ENCODE assay signal across 9 cellular contexts in genomic region chr2:19955544-19956422, GRCh38. TPM values are rescaled to one million over a fixed set of nuclear protein-coding genes. Genes with fewer than 3 reads are reported as not detected.
A peak's percentile ranks its signal among the peaks of the same experiment; 100 is the strongest.
DNase-seq lines count a peak whose midpoint lies in the region; ATAC-seq and TF ChIP-seq lines count a peak whose summit lies in the region.
"Had no signal": no experiment of that assay in that cellular context is flagged by ENCODE, and none has a peak within 500 bp of the region (broad histone marks: within the 10 kb centered on the region; RNA-seq: fewer than 3 reads in every experiment).

No MANE protein-coding gene starts in this region.

- H3K27me3 ChIP-seq in esophagus squamous epithelium: no peaks in the 10 kb centered on the region
- H3K27me3 ChIP-seq in tibial nerve: no peaks in the 10 kb centered on the region

- no peak for TF ChIP-seq POLR2A in esophagus squamous epithelium (IDR thresholded peaks at IDR 0.05)
- TF ChIP-seq POLR2A in tibial nerve (IDR thresholded peaks at IDR 0.05): no peak

- no peak for TF ChIP-seq EP300 in tibial nerve (IDR thresholded peaks at IDR 0.05)

- H3K27me3 Mint-ChIP-seq in natural killer cell (ENCODE audit: low read depth in 2 of 2): no peaks in the 10 kb centered on the region
- H3K27me3 Mint-ChIP-seq: activated naive CD4-positive, alpha-beta T cell treated with anti-CD3 and anti-CD28 coated beads, Interleukin-2, amount 50 U/mL, for 24 hours had no signal

- H3K27ac ChIP-seq in esophagus squamous epithelium (no peak overlapping the region), tibial nerve (no peak overlapping the region)

- 49% methylated on average over 6 of the region's 6 CpGs for WGBS in esophagus squamous epithelium, 2 donors
- 55 to 61% methylated on average over 6 of the region's 6 CpGs for WGBS in tibial nerve, 2 donors

- no peaks in the 10 kb centered on the region for H3K36me3 Mint-ChIP-seq in natural killer cell

- peak; percentile 78 for DNase-seq in D341Med (ENCODE audit: low spot score)
- DNase-seq in NCI-H748 treated with DMSO at 0.1 percent for 48 hours (lab: John Stamatoyannopoulos, UW): peak; percentile 29
- DNase-seq in activated T-cell treated with anti-CD3 and anti-CD28 coated beads for 48 hours (ENCODE audit: low read depth): peak; percentile 7
- no peak for DNase-seq in esophagus squamous epithelium (lab: John Stamatoyannopoulos, UW)
- peak; percentile 17 for DNase-seq in natural killer cell
- peak in 1 of 2 donors; percentile 24 for DNase-seq in tibial nerve (ENCODE audit: low spot score in 2 of 2)

- H3K9me3 Mint-ChIP-seq in natural killer cell: no peaks in the 10 kb centered on the region
- H3K9me3 Mint-ChIP-seq: activated naive CD4-positive, alpha-beta T cell treated with anti-CD3 and anti-CD28 coated beads, Interleukin-2, amount 50 U/mL, for 24 hours had no signal

- H3K4me1 Mint-ChIP-seq in natural killer cell: no peaks in the 10 kb centered on the region
- H3K4me1 Mint-ChIP-seq: activated naive CD4-positive, alpha-beta T cell treated with anti-CD3 and anti-CD28 coated beads, Interleukin-2, amount 50 U/mL, for 24 hours had no signal

- ATAC-seq in GM19438 (IDR thresholded peaks at IDR 0.05; ENCODE audit: low read depth, unreplicated experiment) (peak; percentile 89), HG03521 (IDR thresholded peaks at IDR 0.05; ENCODE audit: unreplicated experiment) (peak; percentile 87), natural killer cell (peak; percentile 82 to 96 (median 89))

- H3K4me3 Mint-ChIP-seq in natural killer cell: no peak overlapping the region
- H3K4me3 Mint-ChIP-seq: activated naive CD4-positive, alpha-beta T cell treated with anti-CD3 and anti-CD28 coated beads, Interleukin-2, amount 50 U/mL, for 24 hours had no signal

- intact Hi-C loops in esophagus squamous epithelium (cut with DNase I): no loop called here
- intact Hi-C loops in natural killer cell (cut with micrococcal nuclease): loop anchor here (1.0 to 5.0 kb wide), 3 partner anchors 62 to 143 kb away; no protein-coding TSS in a partner anchor

- no peak overlapping the region for H3K27ac Mint-ChIP-seq in natural killer cell
- H3K27ac Mint-ChIP-seq: activated naive CD4-positive, alpha-beta T cell treated with anti-CD3 and anti-CD28 coated beads, Interleukin-2, amount 50 U/mL, for 24 hours had no signal

- H3K36me3 ChIP-seq in esophagus squamous epithelium (peaks cover 0 to 14% (median 0%) of the 10 kb centered on the region in 3 donors), tibial nerve (peaks cover 0 to 5% (median 0%) of the 10 kb centered on the region in 3 donors)

- H3K4me1 ChIP-seq in esophagus squamous epithelium (no peaks in the 10 kb centered on the region), tibial nerve (no peaks in the 10 kb centered on the region)

- TF ChIP-seq CTCF in esophagus squamous epithelium (IDR thresholded peaks at IDR 0.05) (peak; percentile 27 to 85 (median 67)), natural killer cell (IDR thresholded peaks at IDR 0.05) (peak; percentile 69), tibial nerve (IDR thresholded peaks at IDR 0.05) (peak; percentile 52 to 73 (median 68))

- H3K4me3 ChIP-seq in esophagus squamous epithelium (no peak overlapping the region), tibial nerve (no peak overlapping the region)

- H3K9me3 ChIP-seq in esophagus squamous epithelium (no peaks in the 10 kb centered on the region), tibial nerve (no peaks in the 10 kb centered on the region)

RNA-seq across cellular contexts. Expression of gene WDR35, which starts 34.1 kb away (rescaled TPM):
- total RNA-seq in esophagus squamous epithelium (1 to 10 TPM in 3 of 4 donors, under 1 TPM in 1; 0.83 to 7.2 (median 4.5) TPM), natural killer cell (1 to 10 TPM; 5.8 to 8.3 (median 7.7) TPM), tibial nerve (10 to 100 TPM; 16.3 to 24.3 (median 21.2) TPM)

RNA-seq across cellular contexts. Expression of gene TTC32, which starts 54.0 kb away (rescaled TPM):
- total RNA-seq in esophagus squamous epithelium (10 to 100 TPM in 1 of 4 donors, 1 to 10 TPM in 3; 5.2 to 15.8 (median 7.2) TPM), natural killer cell (10 to 100 TPM; 30.4 to 45.3 (median 37.2) TPM), tibial nerve (10 to 100 TPM in 3 of 4 donors, 1 to 10 TPM in 1; 9.6 to 19.7 (median 15.6) TPM)

RNA-seq across cellular contexts. Expression of gene MATN3, which starts 56.7 kb away (rescaled TPM):
- total RNA-seq in esophagus squamous epithelium (1 to 10 TPM in 1 of 4 donors, under 1 TPM in 2, not detected in 1; 0.45 to 1.3 (median 0.92) TPM), natural killer cell (not detected), tibial nerve (10 to 100 TPM; 11.4 to 35.2 (median 29.8) TPM)

Comparison
In these comparisons a context has a peak if more than half of its experiments do, and no peak if none do; other contexts are left out.
1. RNA of gene MATN3, which starts 56.7 kb away (total RNA-seq): 11.4 to 35.2 TPM in tibial nerve; 0.45 to 1.3 TPM in esophagus squamous epithelium and not detected in natural killer cell; every median in the first group is over 4 times any median in the second.
2. Peak in every context shown above with its lines, with median percentiles within 50 percentile points of each other: ATAC-seq and CTCF ChIP-seq.